Comparison of ENCODE assay signal across 2 cellular contexts in the genomic region with DNA sequence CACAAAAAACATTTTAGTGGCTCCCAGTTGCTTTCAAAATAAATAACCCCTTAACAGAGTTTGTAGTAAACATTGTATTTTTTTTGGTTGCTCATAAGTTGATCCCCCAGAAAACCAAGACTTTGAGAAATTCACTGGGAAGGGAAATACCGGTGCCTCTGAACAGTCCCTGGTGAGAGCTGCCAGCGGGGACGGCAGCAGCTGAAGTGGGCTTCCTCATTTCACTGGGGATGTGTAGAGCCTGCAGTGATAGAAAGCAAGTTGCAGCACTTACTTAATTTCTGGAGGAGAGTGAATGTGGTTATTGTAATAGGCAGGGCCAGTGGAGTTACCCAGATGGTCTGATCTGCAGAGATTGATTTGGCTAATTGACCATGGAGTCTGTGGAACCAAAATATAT.
TF ChIP-seq lines count a peak whose summit lies in the region.

No MANE protein-coding gene starts in this region.

TF ChIP-seq in H1, 55 proteins besides CTCF, POLR2A, EP300 and RAD21:
- TF ChIP-seq CEBPB (IDR thresholded peaks at IDR 0.05; ENCODE audit: low read depth, low read length) (no peak), MAFK (IDR thresholded peaks at IDR 0.05; ENCODE audit: low read depth, low read length) (no peak)

TF ChIP-seq in HepG2, 621 proteins besides CTCF, POLR2A, EP300 and RAD21:
- TF ChIP-seq ZNF629 (CRISPR knock-in tag; conservative IDR thresholded peaks at IDR 0.05) (no peak), YEATS4 (CRISPR knock-in tag; IDR thresholded peaks at IDR 0.05; ENCODE audit: borderline replicate concordance) (no peak), AKAP8 (CRISPR knock-in tag; IDR thresholded peaks at IDR 0.05) (no peak), ELF1 (CRISPR knock-in tag; IDR thresholded peaks at IDR 0.05) (no peak), NCOA5 (CRISPR knock-in tag; IDR thresholded peaks at IDR 0.05) (no peak), ZNF3 (CRISPR knock-in tag; IDR thresholded peaks at IDR 0.05) (no peak), ZBTB42 (CRISPR knock-in tag; IDR thresholded peaks at IDR 0.05) (no peak), SP5 (CRISPR knock-in tag; IDR thresholded peaks at IDR 0.05; ENCODE audit: borderline replicate concordance, low read depth) (no peak), ZNF670 (CRISPR knock-in tag; IDR thresholded peaks at IDR 0.05; ENCODE audit: borderline replicate concordance) (no peak), REXO4 (CRISPR knock-in tag; IDR thresholded peaks at IDR 0.05; ENCODE audit: borderline replicate concordance) (no peak), ZNF124 (CRISPR knock-in tag; IDR thresholded peaks at IDR 0.05) (no peak), MED13 (CRISPR knock-in tag; IDR thresholded peaks at IDR 0.05) (no peak), GTF3A (CRISPR knock-in tag; conservative IDR thresholded peaks at IDR 0.05) (no peak), ZNF256 (CRISPR knock-in tag; conservative IDR thresholded peaks at IDR 0.05) (no peak), SRSF1 (optimal IDR thresholded peaks at IDR 0.05; ENCODE audit: low read depth, low read length) (no peak), MZF1 (CRISPR knock-in tag; IDR thresholded peaks at IDR 0.05; ENCODE audit: borderline replicate concordance) (no peak), SP140L (CRISPR knock-in tag; IDR thresholded peaks at IDR 0.05; ENCODE audit: borderline replicate concordance) (no peak), NFE2 (CRISPR knock-in tag; IDR thresholded peaks at IDR 0.05) (no peak), ZNF740 (CRISPR knock-in tag; IDR thresholded peaks at IDR 0.05) (no peak)
- TF ChIP-seq, protein P1, sequence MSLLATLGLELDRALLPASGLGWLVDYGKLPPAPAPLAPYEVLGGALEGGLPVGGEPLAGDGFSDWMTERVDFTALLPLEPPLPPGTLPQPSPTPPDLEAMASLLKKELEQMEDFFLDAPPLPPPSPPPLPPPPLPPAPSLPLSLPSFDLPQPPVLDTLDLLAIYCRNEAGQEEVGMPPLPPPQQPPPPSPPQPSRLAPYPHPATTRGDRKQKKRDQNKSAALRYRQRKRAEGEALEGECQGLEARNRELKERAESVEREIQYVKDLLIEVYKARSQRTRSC (CRISPR knock-in tag; IDR thresholded peaks at IDR 0.05; ENCODE audit: low read depth): no peak
TF ChIP-seq in HepG2: peak in this region for 0.
